ENCODE assay signal across 8 cellular contexts in the genomic region with DNA sequence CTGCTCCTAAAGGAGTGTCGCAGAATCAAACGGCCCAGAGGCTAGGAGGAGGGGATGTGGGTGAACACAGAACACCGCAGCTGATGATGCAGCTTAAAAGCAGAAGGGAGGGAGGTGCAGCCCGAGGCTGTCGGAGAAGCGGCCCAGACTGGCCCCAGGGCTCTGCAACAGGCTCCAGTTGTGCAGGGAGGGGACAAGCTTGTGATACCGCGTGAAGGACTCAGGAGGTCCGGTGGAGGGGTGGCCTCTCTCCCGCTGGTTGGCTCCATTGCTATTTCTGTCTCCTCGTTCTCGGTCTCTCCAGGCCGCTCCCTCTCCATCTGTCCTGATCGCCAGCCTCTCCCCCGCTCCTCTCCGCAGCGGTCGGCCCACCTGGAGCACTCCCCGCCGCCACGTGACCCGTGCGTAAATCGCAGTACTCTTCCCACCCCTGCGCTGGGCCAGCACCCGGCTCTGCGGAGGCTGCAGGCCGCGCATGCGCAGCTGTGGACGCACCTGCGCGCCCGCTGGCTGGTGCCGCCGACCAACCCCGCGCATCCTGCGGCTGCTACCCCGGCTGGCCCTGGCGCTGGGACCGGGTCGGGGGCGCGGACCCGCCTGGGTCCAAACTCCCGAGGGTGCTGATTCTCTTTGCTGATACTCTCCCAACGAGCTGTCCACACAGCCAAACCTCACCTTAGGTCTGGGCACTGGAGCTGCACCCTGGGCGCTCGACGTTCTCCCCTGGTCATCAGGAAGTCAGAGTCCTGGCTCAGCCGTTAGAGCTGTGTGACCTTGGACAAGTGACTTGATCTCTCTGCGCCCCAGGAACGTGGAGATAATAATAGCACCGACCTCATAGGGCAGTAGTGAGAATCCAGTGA. TPM values are rescaled to one million over a fixed set of nuclear protein-coding genes. Genes with fewer than 3 reads are reported as not detected.
A peak's percentile ranks its signal among the peaks of the same experiment; 100 is the strongest.
DNase-seq lines count a peak whose midpoint lies in the region; ATAC-seq and TF ChIP-seq lines count a peak whose summit lies in the region.

No MANE protein-coding gene starts in this region.

- peak overlapping the region; percentile 83 for H3K4me3 Mint-ChIP-seq in activated naive CD8-positive, alpha-beta T cell treated with anti-CD3 and anti-CD28 coated beads, Interleukin-2, amount 50 U/mL, for 24 hours

- peaks cover 39% of the 10 kb centered on the region for H3K4me1 ChIP-seq in left ventricle myocardium inferior
- H3K4me1 ChIP-seq in upper lobe of left lung = peaks cover 16 to 41% (median 25%) of the 10 kb centered on the region in 4 donors

- no peaks in the 10 kb centered on the region for H3K36me3 ChIP-seq in left ventricle myocardium inferior
- H3K36me3 ChIP-seq in upper lobe of left lung = no peaks in the 10 kb centered on the region

- H3K27ac ChIP-seq in left ventricle myocardium inferior (replicated peaks) = peak overlapping the region; percentile 87
- peak overlapping the region; percentile 41 to 78 (median 53) for H3K27ac ChIP-seq in upper lobe of left lung

- H3K27ac Mint-ChIP-seq in activated naive CD8-positive, alpha-beta T cell treated with anti-CD3 and anti-CD28 coated beads, Interleukin-2, amount 50 U/mL, for 24 hours = peak overlapping the region; percentile 59

- no peak for TF ChIP-seq EP300 in upper lobe of left lung (IDR thresholded peaks at IDR 0.05)

- H3K4me1 Mint-ChIP-seq in activated naive CD8-positive, alpha-beta T cell treated with anti-CD3 and anti-CD28 coated beads, Interleukin-2, amount 50 U/mL, for 24 hours = peaks cover 26% of the 10 kb centered on the region

- TF ChIP-seq CTCF in left ventricle myocardium inferior (IDR thresholded peaks at IDR 0.05; ENCODE audit: borderline replicate concordance) (no peak), upper lobe of left lung (IDR thresholded peaks at IDR 0.05) (peak in 1 of 6 experiments; percentile 10)

- peak; percentile 32 for DNase-seq in EH (ENCODE audit: low read depth)
- DNase-seq in NCI-H1417 (lab: John Stamatoyannopoulos, UW) = peak; percentile 85 to 97 (median 96)
- peak; percentile 32 to 74 for DNase-seq in SW 1271 (lab: John Stamatoyannopoulos, UW)
- peak; percentile 77 for DNase-seq in activated naive CD8-positive, alpha-beta T cell treated with anti-CD3 and anti-CD28 coated beads, Interleukin-2, amount 50 U/mL, for 24 hours
- peak; percentile 78 for DNase-seq in left ventricle myocardium inferior
- peak; percentile 84 for DNase-seq in posterior vena cava (ENCODE audit: low spot score)
- DNase-seq in upper lobe of left lung = peak; percentile 86 to 94

- no peaks in the 10 kb centered on the region for H3K9me3 ChIP-seq in left ventricle myocardium inferior (replicated peaks)
- H3K9me3 ChIP-seq in upper lobe of left lung = no peaks in the 10 kb centered on the region

- H3K4me3 ChIP-seq in left ventricle myocardium inferior (peak overlapping the region; percentile 67), upper lobe of left lung (peak overlapping the region; percentile 13 to 52 (median 42))

- H3K27me3 ChIP-seq in left ventricle myocardium inferior (ENCODE audit: low read depth) (no peaks in the 10 kb centered on the region), upper lobe of left lung (peaks cover 0 to 4% (median 0%) of the 10 kb centered on the region in 4 donors)

- intact Hi-C loops in left ventricle myocardium inferior (cut with micrococcal nuclease) (no loop called here), posterior vena cava (cut with DNase I) (loop anchor here in 1 of 2 donors (5.0 kb wide), 1 partner anchor 114 kb away; no protein-coding TSS in a partner anchor)

- peaks cover 30% of the 10 kb centered on the region for H3K27me3 Mint-ChIP-seq in activated naive CD8-positive, alpha-beta T cell treated with anti-CD3 and anti-CD28 coated beads, Interleukin-2, amount 50 U/mL, for 24 hours

- TF ChIP-seq POLR2A in upper lobe of left lung (IDR thresholded peaks at IDR 0.05) = peak in 1 of 4 donors; percentile 56

- no peaks in the 10 kb centered on the region for H3K9me3 Mint-ChIP-seq in activated naive CD8-positive, alpha-beta T cell treated with anti-CD3 and anti-CD28 coated beads, Interleukin-2, amount 50 U/mL, for 24 hours

- peak; percentile 64 for ATAC-seq in activated naive CD8-positive, alpha-beta T cell treated with anti-CD3 and anti-CD28 coated beads, Interleukin-2, amount 50 U/mL, for 24 hours
- peak; percentile 35 to 78 for ATAC-seq in upper lobe of left lung (ENCODE audit: low FRiP score in 2 of 2)
- ATAC-seq in HG03520 (IDR thresholded peaks at IDR 0.05; ENCODE audit: unreplicated experiment) = no peak

- H3K36me3 Mint-ChIP-seq in activated naive CD8-positive, alpha-beta T cell treated with anti-CD3 and anti-CD28 coated beads, Interleukin-2, amount 50 U/mL, for 24 hours (ENCODE audit: low read depth) = no peaks in the 10 kb centered on the region

- 3 to 7% methylated on average over 27 to 53 of the region's 55 CpGs for WGBS in upper lobe of left lung, 2 donors

RNA-seq across cellular contexts. Expression of a gene that starts 3.7 kb away (rescaled TPM):
- total RNA-seq in left ventricle myocardium inferior (36.9 TPM), posterior vena cava (10 to 100 TPM; 69.4 to 80.3 TPM), upper lobe of left lung (100 to 1,000 TPM in 2 of 6 donors, 10 to 100 TPM in 4; 44.6 to 124 (median 76.1) TPM)

Comparison
In these comparisons a context has a peak if more than half of its experiments do, and no peak if none do; other contexts are left out.
1. DNase-seq: peak in every context shown above with its lines; median percentile 96 in NCI-H1417; 90 in upper lobe of left lung; 84 in posterior vena cava; 78 in left ventricle myocardium inferior; 77 in activated naive CD8-positive, alpha-beta T cell treated with anti-CD3 and anti-CD28 coated beads, Interleukin-2, amount 50 U/mL, for 24 hours; 53 in SW 1271; 32 in EH.